ENCODE assay signal across 1 cellular context in the genomic region with DNA sequence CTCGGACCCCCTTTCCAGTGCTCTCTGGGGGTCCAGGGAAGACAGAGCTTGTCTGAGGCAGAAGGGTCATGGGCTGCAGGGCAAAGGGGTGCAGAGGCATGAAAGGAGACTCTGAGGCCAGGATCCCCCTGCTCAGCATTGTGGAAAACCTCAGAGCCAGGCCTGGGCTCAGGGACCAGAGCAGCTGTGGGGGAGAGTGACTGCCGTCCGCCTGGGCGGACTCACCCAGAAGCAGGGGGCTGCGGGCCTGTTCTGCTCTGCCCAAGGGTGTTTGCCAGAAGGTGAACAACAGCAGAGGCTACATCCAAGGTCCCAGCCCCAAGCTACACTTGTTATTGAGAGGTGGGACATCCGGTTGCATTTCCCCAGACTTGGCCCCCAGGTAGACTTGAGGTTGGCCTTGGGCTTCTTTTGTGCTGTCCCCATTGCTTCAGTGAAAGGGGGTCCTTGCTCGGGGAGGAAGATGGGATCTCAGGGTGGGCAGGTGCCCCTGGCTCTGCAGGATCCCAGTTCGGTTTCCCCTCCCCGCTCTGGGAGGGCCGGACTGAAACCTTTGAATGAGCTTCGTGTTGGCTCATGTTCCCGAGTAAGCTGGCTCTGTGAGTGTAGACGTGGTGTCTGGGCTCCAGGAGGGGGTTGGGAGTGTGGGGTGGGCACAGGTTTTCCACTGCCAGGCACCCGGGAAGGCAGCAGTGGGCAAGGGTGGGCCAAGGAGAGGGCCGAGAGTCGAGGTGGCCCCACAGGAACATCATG.
TF ChIP-seq lines count a peak whose summit lies in the region.

No MANE protein-coding gene starts in this region.

TF ChIP-seq in H1, 55 proteins besides CTCF, POLR2A, EP300 and RAD21:
- TF ChIP-seq EGR1 (IDR thresholded peaks at IDR 0.05; ENCODE audit: borderline replicate concordance, low read depth, low read length) (no peak), TEAD4 (IDR thresholded peaks at IDR 0.05; ENCODE audit: low read depth, low read length) (no peak), JUN (IDR thresholded peaks at IDR 0.05; ENCODE audit: low read depth, low read length) (no peak), RFX5 (IDR thresholded peaks at IDR 0.05; ENCODE audit: borderline replicate concordance, low read depth, low read length) (no peak), TCF12 (IDR thresholded peaks at IDR 0.05; ENCODE audit: low read depth, low read length) (no peak), JUND (IDR thresholded peaks at IDR 0.05; ENCODE audit: low read length) (no peak), SP1 (IDR thresholded peaks at IDR 0.05; ENCODE audit: low read depth, low read length) (no peak), CHD7 (IDR thresholded peaks at IDR 0.05; ENCODE audit: insufficient replicate concordance, low read length) (no peak), FOSL1 (IDR thresholded peaks at IDR 0.05; ENCODE audit: insufficient read depth, low read depth, low read length) (no peak), PHF8 (conservative IDR thresholded peaks at IDR 0.05; ENCODE audit: low read depth, low read length) (no peak)
- TF ChIP-seq, protein P1, sequence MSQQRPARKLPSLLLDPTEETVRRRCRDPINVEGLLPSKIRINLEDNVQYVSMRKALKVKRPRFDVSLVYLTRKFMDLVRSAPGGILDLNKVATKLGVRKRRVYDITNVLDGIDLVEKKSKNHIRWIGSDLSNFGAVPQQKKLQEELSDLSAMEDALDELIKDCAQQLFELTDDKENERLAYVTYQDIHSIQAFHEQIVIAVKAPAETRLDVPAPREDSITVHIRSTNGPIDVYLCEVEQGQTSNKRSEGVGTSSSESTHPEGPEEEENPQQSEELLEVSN (IDR thresholded peaks at IDR 0.05) = no peak
- TF ChIP-seq, protein P2, sequence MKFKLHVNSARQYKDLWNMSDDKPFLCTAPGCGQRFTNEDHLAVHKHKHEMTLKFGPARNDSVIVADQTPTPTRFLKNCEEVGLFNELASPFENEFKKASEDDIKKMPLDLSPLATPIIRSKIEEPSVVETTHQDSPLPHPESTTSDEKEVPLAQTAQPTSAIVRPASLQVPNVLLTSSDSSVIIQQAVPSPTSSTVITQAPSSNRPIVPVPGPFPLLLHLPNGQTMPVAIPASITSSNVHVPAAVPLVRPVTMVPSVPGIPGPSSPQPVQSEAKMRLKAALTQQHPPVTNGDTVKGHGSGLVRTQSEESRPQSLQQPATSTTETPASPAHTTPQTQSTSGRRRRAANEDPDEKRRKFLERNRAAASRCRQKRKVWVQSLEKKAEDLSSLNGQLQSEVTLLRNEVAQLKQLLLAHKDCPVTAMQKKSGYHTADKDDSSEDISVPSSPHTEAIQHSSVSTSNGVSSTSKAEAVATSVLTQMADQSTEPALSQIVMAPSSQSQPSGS (IDR thresholded peaks at IDR 0.05; ENCODE audit: low read length) = no peak
- TF ChIP-seq, protein P3, sequence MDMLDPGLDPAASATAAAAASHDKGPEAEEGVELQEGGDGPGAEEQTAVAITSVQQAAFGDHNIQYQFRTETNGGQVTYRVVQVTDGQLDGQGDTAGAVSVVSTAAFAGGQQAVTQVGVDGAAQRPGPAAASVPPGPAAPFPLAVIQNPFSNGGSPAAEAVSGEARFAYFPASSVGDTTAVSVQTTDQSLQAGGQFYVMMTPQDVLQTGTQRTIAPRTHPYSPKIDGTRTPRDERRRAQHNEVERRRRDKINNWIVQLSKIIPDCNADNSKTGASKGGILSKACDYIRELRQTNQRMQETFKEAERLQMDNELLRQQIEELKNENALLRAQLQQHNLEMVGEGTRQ (IDR thresholded peaks at IDR 0.05; ENCODE audit: low read length) = no peak
